In genomic region chr1:192575499-192576189, GRCh38 we compare ENCODE assay signal across 9 cellular contexts. TPM values are rescaled to one million over a fixed set of nuclear protein-coding genes. Genes with fewer than 3 reads are reported as not detected.
DNase-seq lines count a peak whose midpoint lies in the region; ATAC-seq and TF ChIP-seq lines count a peak whose summit lies in the region.
"Had no signal": no experiment of that assay in that cellular context is flagged by ENCODE, and none has a peak within 500 bp of the region (broad histone marks: within the 10 kb centered on the region; RNA-seq: fewer than 3 reads in every experiment).

RGS1 (plus strand) TSS chr1:192575773; CDS start chr1:192575793, 20 bp downstream.

- H3K4me1 Mint-ChIP-seq in T-helper 2 cell treated with Interferon-gamma antibody and Interleukin-4, amounts not matched to agents 5 μg/mL and 100 μg/mL, for 36 hours (ENCODE audit: low read depth) = peaks cover 72% of the 10 kb centered on the region

- peak within 1 kb of the TSS; percentile 94 for H3K27ac Mint-ChIP-seq in T-helper 2 cell treated with Interferon-gamma antibody and Interleukin-4, amounts not matched to agents 5 μg/mL and 100 μg/mL, for 36 hours

- ATAC-seq in GM19023 (IDR thresholded peaks at IDR 0.05; ENCODE audit: unreplicated experiment) (peak; percentile 91), HG03064 (IDR thresholded peaks at IDR 0.05; ENCODE audit: low read depth, unreplicated experiment) (peak; percentile 78), omental fat pad (ENCODE audit: low FRiP score) (no peak)

- TF ChIP-seq CTCF in omental fat pad (IDR thresholded peaks at IDR 0.05) = no peak

- H3K36me3 Mint-ChIP-seq in T-helper 2 cell treated with Interferon-gamma antibody and Interleukin-4, amounts not matched to agents 5 μg/mL and 100 μg/mL, for 36 hours (ENCODE audit: low read depth) = peaks cover 39% of the 10 kb centered on the region

- H3K9me3 Mint-ChIP-seq in T-helper 2 cell treated with Interferon-gamma antibody and Interleukin-4, amounts not matched to agents 5 μg/mL and 100 μg/mL, for 36 hours = no peaks in the 10 kb centered on the region

- H3K27me3 Mint-ChIP-seq in T-helper 2 cell treated with Interferon-gamma antibody and Interleukin-4, amounts not matched to agents 5 μg/mL and 100 μg/mL, for 36 hours (ENCODE audit: low read depth) = no peaks in the 10 kb centered on the region

- peak; percentile 54 for DNase-seq in T-helper 2 cell treated with Interferon-gamma antibody and Interleukin-4, amounts not matched to agents 5 μg/mL and 100 μg/mL, for 36 hours (ENCODE audit: low spot score)
- DNase-seq in caudate nucleus (lab: John Stamatoyannopoulos, UW) (peak in 5 of 61 donors; percentile 0 to 15 (median 5)), omental fat pad (ENCODE audit: low spot score) (no peak), NCI-H2029 treated with DMSO at 0.1 percent for 48 hours (lab: John Stamatoyannopoulos, UW) (no peak), NCI-H1417 (lab: John Stamatoyannopoulos, UW) (no peak), AG08395 (ENCODE audit: low spot score) (no peak)

- H3K4me3 Mint-ChIP-seq in T-helper 2 cell treated with Interferon-gamma antibody and Interleukin-4, amounts not matched to agents 5 μg/mL and 100 μg/mL, for 36 hours = peak within 1 kb of the TSS; percentile 87

- H3K27ac ChIP-seq in caudate nucleus (ENCODE audit: low read depth, low read length) = peak within 1 kb of the TSS; percentile 44
- H3K27ac ChIP-seq: parathyroid adenoma had no signal

RNA-seq across cellular contexts. Expression of gene RGS1, which starts in this region (rescaled TPM):
- 10 to 100 TPM; 28.4 to 63.6 (median 47.1) TPM for total RNA-seq in omental fat pad
